ENCODE assay signal across 14 cellular contexts in the genomic region with DNA sequence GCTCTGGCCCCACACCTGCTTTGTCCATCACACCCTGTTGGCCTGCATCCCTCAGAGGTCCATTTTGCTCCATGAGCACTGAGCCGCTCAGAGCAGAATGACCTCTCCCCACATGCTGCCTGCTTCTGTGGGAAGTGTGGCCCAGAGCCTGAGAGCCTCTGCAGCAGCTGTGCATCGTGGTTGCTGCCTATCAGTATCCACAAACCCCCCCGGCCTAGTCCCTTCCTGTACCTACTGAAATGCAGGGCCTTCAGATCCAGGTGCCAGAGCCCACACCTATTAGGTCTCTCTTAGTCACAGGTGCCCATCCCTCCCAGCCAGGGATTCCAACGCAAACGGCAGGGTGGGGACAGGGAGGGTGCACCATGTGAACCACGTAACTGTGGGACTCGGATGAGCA. TPM values are rescaled to one million over a fixed set of nuclear protein-coding genes. Genes with fewer than 3 reads are reported as not detected.
DNase-seq lines count a peak whose midpoint lies in the region; ATAC-seq and TF ChIP-seq lines count a peak whose summit lies in the region.
"Had no signal": no experiment of that assay in that cellular context is flagged by ENCODE, and none has a peak within 500 bp of the region (broad histone marks: within the 10 kb centered on the region; RNA-seq: fewer than 3 reads in every experiment).

No MANE protein-coding gene starts in this region.

- CTCF ChIA-PET in mammary epithelial cell (lab: Charles Lee; ENCODE audit: low non-redundant PET) = no interaction called here
- CTCF ChIA-PET in CD4-positive, alpha-beta memory T cell (lab: Charles Lee; ENCODE audit: partially characterized antibody) = no interaction called here

- 93% methylated on average over 7 of the region's 7 CpGs for WGBS in mammary epithelial cell (ENCODE audit: low coverage, missing lambda C conversion rate)

- H3K79me2 ChIP-seq in mammary epithelial cell (ENCODE audit: insufficient read depth, low read length) (no peaks in the 10 kb centered on the region), osteoblast (ENCODE audit: insufficient read depth, low read length) (no peaks in the 10 kb centered on the region)

- no peak overlapping the region for H3K27ac Mint-ChIP-seq in natural killer cell treated with Interleukin-12 subunit alpha and Interleukin-12 subunit beta and Interleukin-15 and Interleukin-18, amount 100 ng/mL, for 72 hours
- H3K27ac Mint-ChIP-seq in natural killer cell = no peak overlapping the region
- no peak overlapping the region for H3K27ac Mint-ChIP-seq in CD4-positive, alpha-beta memory T cell
- H3K27ac Mint-ChIP-seq: GM23338 had no signal

- no TSS peak for BruUV-seq in mammary epithelial cell (replicated peaks; lab: Mats Ljungman, UMichigan)

- no peaks in the 10 kb centered on the region for H3K27me3 ChIP-seq in mammary epithelial cell (ENCODE audit: insufficient read depth, low read length)
- no peaks in the 10 kb centered on the region for H3K27me3 ChIP-seq in foreskin keratinocyte
- H3K27me3 ChIP-seq in osteoblast (ENCODE audit: insufficient read depth, low read length) = no peaks in the 10 kb centered on the region
- no peaks in the 10 kb centered on the region for H3K27me3 ChIP-seq in CD4-positive, alpha-beta memory T cell (ENCODE audit: insufficient read depth, low read length)
- H3K27me3 ChIP-seq: BLaER1 treated with 17β-estradiol and CSF1 and Interleukin-3, amounts not matched to agents 10 nM and 100 nM had no signal

- H3K9ac ChIP-seq in mammary epithelial cell (ENCODE audit: insufficient read depth, low read length) = no peak overlapping the region
- H3K9ac ChIP-seq: BLaER1 treated with 17β-estradiol and CSF1 and Interleukin-3, amounts not matched to agents 10 nM and 100 nM had no signal

- H3K36me3 ChIP-seq in mammary epithelial cell (ENCODE audit: insufficient read depth, low read length) (no peaks in the 10 kb centered on the region), osteoblast (ENCODE audit: insufficient read depth, low read length) (no peaks in the 10 kb centered on the region)
- no peaks in the 10 kb centered on the region for H3K36me3 ChIP-seq in CD4-positive, alpha-beta memory T cell (ENCODE audit: insufficient read depth, low read length)

- H3K27ac ChIP-seq in mammary epithelial cell (ENCODE audit: insufficient read depth, low read depth, low read length) (peak overlapping the region; percentile 68), foreskin keratinocyte (peak overlapping the region; percentile 93), osteoblast (ENCODE audit: low read depth, low read length) (no peak overlapping the region)
- H3K27ac ChIP-seq in CD4-positive, alpha-beta memory T cell (ENCODE audit: low read depth, low read length) = no peak overlapping the region

- dilution Hi-C loops in mammary epithelial cell (cut with HindIII; ENCODE audit: low sequenced_read_pairs) = no loop called here

- intact Hi-C loops in natural killer cell (cut with micrococcal nuclease) = no loop called here
- intact Hi-C loops in mammary epithelial cell (cut with micrococcal nuclease) = no loop called here
- intact Hi-C loops in left colon (cut with DNase I, micrococcal nuclease) = no loop called here
- intact Hi-C loops in CD4-positive, alpha-beta memory T cell (cut with micrococcal nuclease) = no loop called here

- no peaks in the 10 kb centered on the region for H3K9me3 ChIP-seq in mammary epithelial cell (replicated peaks; ENCODE audit: insufficient read depth, low read length)
- H3K9me3 ChIP-seq in osteoblast (ENCODE audit: low read depth, low read length) = no peaks in the 10 kb centered on the region
- no peaks in the 10 kb centered on the region for H3K9me3 ChIP-seq in CD4-positive, alpha-beta memory T cell (ENCODE audit: control insufficient read depth in 1 of 2, low read length in 2 of 2)

- POLR2A ChIA-PET in CD4-positive, alpha-beta memory T cell (lab: Charles Lee; ENCODE audit: partially characterized antibody) = no interaction called here

- H3K4me3 ChIP-seq in mammary epithelial cell (replicated peaks in 1 of 3; ENCODE audit: insufficient read depth in 1 of 3, low read depth in 2 of 3, low read length in 3 of 3) (no peak overlapping the region), osteoblast (ENCODE audit: insufficient read depth, low read length) (no peak overlapping the region)
- H3K4me3 ChIP-seq in CD4-positive, alpha-beta memory T cell (ENCODE audit: low read length in 2 of 2) = no peak overlapping the region
- H3K4me3 ChIP-seq: BLaER1 treated with 17β-estradiol and CSF1 and Interleukin-3, amounts not matched to agents 10 nM and 100 nM; GM12878; GM23338 had no signal

- in situ Hi-C loops in mammary epithelial cell (cut with MboI; ENCODE audit: low sequenced_read_pairs in 2 of 2) = no loop called here

- H3K36me3 Mint-ChIP-seq in natural killer cell treated with Interleukin-12 subunit alpha and Interleukin-12 subunit beta and Interleukin-15 and Interleukin-18, amount 100 ng/mL, for 72 hours = no peaks in the 10 kb centered on the region
- H3K36me3 Mint-ChIP-seq in natural killer cell = no peaks in the 10 kb centered on the region
- peaks cover 4 to 9% of the 10 kb centered on the region in 2 donors for H3K36me3 Mint-ChIP-seq in CD4-positive, alpha-beta memory T cell

- no peak for ATAC-seq in natural killer cell treated with Interleukin-12 subunit alpha and Interleukin-12 subunit beta and Interleukin-15 and Interleukin-18, amount 100 ng/mL, for 72 hours
- no peak for ATAC-seq in natural killer cell
- peak; percentile 57 for ATAC-seq in foreskin keratinocyte
- no peak for ATAC-seq in left colon
- ATAC-seq: GM12878, GM23338 had no signal

- peaks cover 14% of the 10 kb centered on the region for H3K4me1 ChIP-seq in mammary epithelial cell (ENCODE audit: insufficient read depth, low read length)
- peaks cover 21% of the 10 kb centered on the region for H3K4me1 ChIP-seq in foreskin keratinocyte
- H3K4me1 ChIP-seq in osteoblast (ENCODE audit: insufficient read depth, low read length) = no peaks in the 10 kb centered on the region
- H3K4me1 ChIP-seq in CD4-positive, alpha-beta memory T cell (ENCODE audit: insufficient read depth, low read length) = no peaks in the 10 kb centered on the region

- no peaks in the 10 kb centered on the region for H3K27me3 Mint-ChIP-seq in natural killer cell treated with Interleukin-12 subunit alpha and Interleukin-12 subunit beta and Interleukin-15 and Interleukin-18, amount 100 ng/mL, for 72 hours
- no peaks in the 10 kb centered on the region for H3K27me3 Mint-ChIP-seq in natural killer cell (ENCODE audit: low read depth in 2 of 2)
- no peaks in the 10 kb centered on the region for H3K27me3 Mint-ChIP-seq in CD4-positive, alpha-beta memory T cell
- H3K27me3 Mint-ChIP-seq: CD4-positive, CD25-positive, alpha-beta regulatory T cell had no signal

- DNase-seq in natural killer cell treated with Interleukin-12 subunit alpha and Interleukin-12 subunit beta and Interleukin-15 and Interleukin-18, amount 100 ng/mL, for 72 hours (ENCODE audit: low spot score) = peak; percentile 45
- DNase-seq in natural killer cell (no peak), mammary epithelial cell (no peak), foreskin keratinocyte (peak in 1 of 2 donors; percentile 48), osteoblast (ENCODE audit: insufficient read length, low spot score, missing footprints) (peak; percentile 47), NCI-H774 (lab: John Stamatoyannopoulos, UW) (no peak), left colon (no peak)
- no peak for DNase-seq in CD4-positive, alpha-beta memory T cell
- DNase-seq: ACHN; CD4-positive, CD25-positive, alpha-beta regulatory T cell; DMS79 had no signal

- H3K9me3 Mint-ChIP-seq in natural killer cell treated with Interleukin-12 subunit alpha and Interleukin-12 subunit beta and Interleukin-15 and Interleukin-18, amount 100 ng/mL, for 72 hours = no peaks in the 10 kb centered on the region
- H3K9me3 Mint-ChIP-seq in natural killer cell = no peaks in the 10 kb centered on the region
- H3K9me3 Mint-ChIP-seq in CD4-positive, alpha-beta memory T cell = peaks cover 0 to 3% (median 0%) of the 10 kb centered on the region in 8 donors
- H3K9me3 Mint-ChIP-seq: CD4-positive, CD25-positive, alpha-beta regulatory T cell; GM23338 had no signal

- TF ChIP-seq CTCF in natural killer cell (IDR thresholded peaks at IDR 0.05) (no peak), mammary epithelial cell (conservative IDR thresholded peaks at IDR 0.05 in 1 of 2, IDR thresholded peaks at IDR 0.05 in 1 of 2; ENCODE audit: extremely low read depth in 1 of 2, insufficient read depth in 1 of 2, low read depth in 1 of 2, low read length in 2 of 2) (no peak), foreskin keratinocyte (conservative IDR thresholded peaks at IDR 0.05) (no peak), osteoblast (IDR thresholded peaks at IDR 0.05; ENCODE audit: extremely low read depth, low read depth, low read length) (no peak)

- H3K4me1 Mint-ChIP-seq in natural killer cell treated with Interleukin-12 subunit alpha and Interleukin-12 subunit beta and Interleukin-15 and Interleukin-18, amount 100 ng/mL, for 72 hours (ENCODE audit: low read depth in 2 of 2) = peaks cover 4 to 6% of the 10 kb centered on the region in 2 donors
- no peaks in the 10 kb centered on the region for H3K4me1 Mint-ChIP-seq in natural killer cell
- no peaks in the 10 kb centered on the region for H3K4me1 Mint-ChIP-seq in CD4-positive, alpha-beta memory T cell
- H3K4me1 Mint-ChIP-seq: GM23338 had no signal

- H2AFZ ChIP-seq in mammary epithelial cell (ENCODE audit: low read depth, low read length) (no peak overlapping the region), osteoblast (ENCODE audit: low read length) (no peak overlapping the region)
- H2AFZ ChIP-seq: GM23338 had no signal

- H4K20me1 ChIP-seq in mammary epithelial cell (ENCODE audit: insufficient read depth, low read length) (no peaks in the 10 kb centered on the region), osteoblast (ENCODE audit: insufficient read depth, low read length) (no peaks in the 10 kb centered on the region)
- H4K20me1 ChIP-seq: BLaER1 treated with 17β-estradiol and CSF1 and Interleukin-3, amounts not matched to agents 10 nM and 100 nM had no signal

- no peak overlapping the region for H3K4me3 Mint-ChIP-seq in natural killer cell treated with Interleukin-12 subunit alpha and Interleukin-12 subunit beta and Interleukin-15 and Interleukin-18, amount 100 ng/mL, for 72 hours
- H3K4me3 Mint-ChIP-seq in natural killer cell = no peak overlapping the region
- no peak overlapping the region for H3K4me3 Mint-ChIP-seq in CD4-positive, alpha-beta memory T cell
- H3K4me3 Mint-ChIP-seq: CD4-positive, CD25-positive, alpha-beta regulatory T cell; GM23338 had no signal

- H3K4me2 ChIP-seq in mammary epithelial cell (ENCODE audit: insufficient read depth, low read depth, low read length) = no peak overlapping the region
- no peak overlapping the region for H3K4me2 ChIP-seq in osteoblast (ENCODE audit: insufficient read depth, low read length)
- H3K4me2 ChIP-seq: BLaER1 treated with 17β-estradiol and CSF1 and Interleukin-3, amounts not matched to agents 10 nM and 100 nM; GM23338 had no signal

RNA-seq across cellular contexts. Expression of a gene that starts 16.6 kb away (rescaled TPM):
- total RNA-seq in natural killer cell treated with Interleukin-12 subunit alpha and Interleukin-12 subunit beta and Interleukin-15 and Interleukin-18, amount 100 ng/mL, for 72 hours = 1 to 10 TPM; 6.5 to 9.7 TPM
- total RNA-seq in natural killer cell (10 to 100 TPM in 1 of 3 donors, 1 to 10 TPM in 2; 5.6 to 10.3 (median 7.6) TPM), mammary epithelial cell (1 to 10 TPM in 1 of 2 donors, under 1 TPM in 1; 0.33 to 7.5 TPM), foreskin keratinocyte (7.7 and 14.8 TPM in 2 replicates), osteoblast (0.29 and 0.36 TPM in 2 replicates), left colon (1 to 10 TPM in 1 of 2 donors, under 1 TPM in 1; 0.43 to 1.5 TPM)
- polyA plus RNA-seq in mammary epithelial cell (1.4 TPM), foreskin keratinocyte (2.3 and 3.5 TPM in 2 replicates)
- polyA minus RNA-seq in mammary epithelial cell = 15.0 TPM
- under 1 TPM; 0.06 to 0.14 TPM for total RNA-seq in CD4-positive, alpha-beta memory T cell
- polyA plus RNA-seq in CD4-positive, alpha-beta memory T cell = not detected

RNA-seq across cellular contexts. Expression of a gene that starts 35.0 kb away (rescaled TPM):
- total RNA-seq in natural killer cell treated with Interleukin-12 subunit alpha and Interleukin-12 subunit beta and Interleukin-15 and Interleukin-18, amount 100 ng/mL, for 72 hours = 100 to 1,000 TPM in 1 of 2 donors, 10 to 100 TPM in 1; 94.3 to 123 TPM
- total RNA-seq in natural killer cell (1 to 10 TPM; 3.2 to 4.5 (median 4.2) TPM), mammary epithelial cell (1 to 10 TPM; 1.3 to 3.4 TPM), foreskin keratinocyte (1.3 and 1.6 TPM in 2 replicates), osteoblast (2.4 and 2.5 TPM in 2 replicates), left colon (1 to 10 TPM; 6.3 to 8.6 TPM)
- polyA plus RNA-seq in mammary epithelial cell (1.3 TPM), foreskin keratinocyte (0.68 and 0.76 TPM in 2 replicates)
- 1.5 TPM for polyA minus RNA-seq in mammary epithelial cell
- total RNA-seq in CD4-positive, alpha-beta memory T cell = 1 to 10 TPM; 8.1 to 8.8 TPM
- polyA plus RNA-seq in CD4-positive, alpha-beta memory T cell = under 1 TPM in 1 of 2 donors, not detected in 1; 0.46 TPM

Comparison
In these comparisons a context has a peak if more than half of its experiments do, and no peak if none do; other contexts are left out.
1. DNase-seq: peak in natural killer cell treated with Interleukin-12 subunit alpha and Interleukin-12 subunit beta and Interleukin-15 and Interleukin-18, amount 100 ng/mL, for 72 hours (single experiment) and osteoblast (single experiment); none in natural killer cell (single experiment), mammary epithelial cell (single experiment), NCI-H774 (single experiment), left colon (0 of 2) and CD4-positive, alpha-beta memory T cell (0 of 5).
2. RNA of a gene that starts 35.0 kb away (total RNA-seq): 94.3 to 123 TPM in natural killer cell treated with Interleukin-12 subunit alpha and Interleukin-12 subunit beta and Interleukin-15 and Interleukin-18, amount 100 ng/mL, for 72 hours; 8.1 to 8.8 TPM in CD4-positive, alpha-beta memory T cell, 6.3 to 8.6 TPM in left colon, 3.2 to 4.5 TPM in natural killer cell, 1.3 to 3.4 TPM in mammary epithelial cell, 2.4 to 2.5 TPM in osteoblast and 1.3 to 1.6 TPM in foreskin keratinocyte; every median in the first group is over 4 times any median in the second.
3. H3K27ac ChIP-seq: peak in mammary epithelial cell (single experiment) and foreskin keratinocyte (single experiment); none in osteoblast (single experiment) and CD4-positive, alpha-beta memory T cell (single experiment).